In genomic region chr12:113469893-113470743, GRCh38 we compare ENCODE assay signal across 18 cellular contexts. TPM values are rescaled to one million over a fixed set of nuclear protein-coding genes. Genes with fewer than 3 reads are reported as not detected.
DNase-seq lines count a peak whose midpoint lies in the region; ATAC-seq and TF ChIP-seq lines count a peak whose summit lies in the region.
"Had no signal": no experiment of that assay in that cellular context is flagged by ENCODE, and none has a peak within 500 bp of the region (broad histone marks: within the 10 kb centered on the region; RNA-seq: fewer than 3 reads in every experiment).

No MANE protein-coding gene starts in this region.

- H4K20me1 ChIP-seq in GM23338 (replicated peaks; ENCODE audit: insufficient read depth) = peaks cover 19% of the 10 kb centered on the region; the same call in 1 of the 2 replicates

- H3F3A ChIP-seq in GM23338 (replicated peaks; ENCODE audit: low read depth) = peaks cover 42% of the 10 kb centered on the region

- no peaks in the 10 kb centered on the region; the same call in 1 of the 2 replicates for H3K36me3 ChIP-seq in GM23338 (ENCODE audit: insufficient read depth)
- no peaks in the 10 kb centered on the region for H3K36me3 ChIP-seq in ectodermal cell (ENCODE audit: control insufficient read depth, insufficient read depth, low read length)
- H3K36me3 ChIP-seq in upper lobe of right lung = no peaks in the 10 kb centered on the region
- no peaks in the 10 kb centered on the region for H3K36me3 ChIP-seq in tibial nerve

- peaks cover 3% of the 10 kb centered on the region; the same call in 1 of the 3 replicates for H3K9me3 Mint-ChIP-seq in GM23338

- H3K9me3 ChIP-seq in ectodermal cell (ENCODE audit: control insufficient read depth, low read length) (no peaks in the 10 kb centered on the region), upper lobe of right lung (no peaks in the 10 kb centered on the region), tibial nerve (no peaks in the 10 kb centered on the region)

- no peaks in the 10 kb centered on the region for H3K9me2 ChIP-seq in GM23338 (ENCODE audit: insufficient read depth)

- intact Hi-C loops in upper lobe of right lung (cut with DNase I) = loop anchor here (10.0 kb wide), 1 partner anchor 445 kb away; no protein-coding TSS in a partner anchor

- peaks cover 98% of the 10 kb centered on the region for H3K27me3 Mint-ChIP-seq in GM23338 (ENCODE audit: insufficient read depth, low read depth, poor library complexity)

- peak; percentile 25 for DNase-seq in GM10248 (ENCODE audit: extremely low spot score)
- no peak for DNase-seq in GM23338 (ENCODE audit: low spot score)
- peak; percentile 13 for DNase-seq in kidney tubule cell (ENCODE audit: low spot score)
- DNase-seq in epidermal melanocyte (ENCODE audit: insufficient read length, low spot score) = no peak
- no peak for DNase-seq in upper lobe of right lung
- DNase-seq in tibial nerve (ENCODE audit: low spot score in 2 of 2) = no peak
- DNase-seq: ACHN, AML-193, COR-L47, DMS153, GM23248, NCI-H1048, NCI-H146, NCI-H2081 had no signal

- no peak for TF ChIP-seq CTCF in GM10248 (IDR thresholded peaks at IDR 0.05; ENCODE audit: control extremely low read depth, extremely low read depth, low read depth, missing control alignments)
- no peak for TF ChIP-seq CTCF in GM23338 (conservative IDR thresholded peaks at IDR 0.05; ENCODE audit: low read depth in 2 of 2)
- no peak for TF ChIP-seq CTCF in upper lobe of right lung (IDR thresholded peaks at IDR 0.05)
- no peak for TF ChIP-seq CTCF in tibial nerve (IDR thresholded peaks at IDR 0.05)

- peak overlapping the region; percentile 85 for H3K4me2 ChIP-seq in GM23338

- H3K4me1 Mint-ChIP-seq in GM23338 = peaks cover 54% of the 10 kb centered on the region

- H3K27me3 ChIP-seq in GM23338 (ENCODE audit: insufficient read depth) = peaks cover 100% of the 10 kb centered on the region
- peaks cover 100% of the 10 kb centered on the region for H3K27me3 ChIP-seq in ectodermal cell (ENCODE audit: control insufficient read depth, insufficient read depth, low read length, poor library complexity, severe bottlenecking)
- H3K27me3 ChIP-seq in upper lobe of right lung = peaks cover 100% of the 10 kb centered on the region
- H3K27me3 ChIP-seq in tibial nerve = peaks cover 0 to 100% of the 10 kb centered on the region in 2 donors

- no peak overlapping the region for H2AFZ ChIP-seq in GM23338
- H2AFZ ChIP-seq: GM23248 had no signal

- H3K79me2 ChIP-seq in GM23338 (replicated peaks; ENCODE audit: insufficient read depth) = no peaks in the 10 kb centered on the region

- no peak overlapping the region for H3K27ac ChIP-seq in GM23338 (ENCODE audit: low read depth)
- no peak overlapping the region for H3K27ac ChIP-seq in ectodermal cell (ENCODE audit: insufficient read depth, low read depth, low read length, poor library complexity, severe bottlenecking)
- H3K27ac ChIP-seq in upper lobe of right lung = no peak overlapping the region
- H3K27ac ChIP-seq in tibial nerve = no peak overlapping the region
- H3K27ac ChIP-seq: GM23248 had no signal

- H3K36me3 Mint-ChIP-seq in GM23338 (ENCODE audit: low read depth) = no peaks in the 10 kb centered on the region; the same call in 2 of the 3 replicates

- no peak overlapping the region for H3K4me3 Mint-ChIP-seq in GM23338

- H3K4me3 ChIP-seq in GM23338 = peak overlapping the region; percentile 58; the same call in 1 of the 2 replicates
- H3K4me3 ChIP-seq in ectodermal cell (ENCODE audit: insufficient read depth, low read depth, low read length) = peak overlapping the region; percentile 84
- no peak overlapping the region for H3K4me3 ChIP-seq in upper lobe of right lung
- H3K4me3 ChIP-seq in tibial nerve = no peak overlapping the region
- H3K4me3 ChIP-seq: GM23248 had no signal

- POLR2A ChIA-PET in GM10248 (lab: Yijun Ruan, JAX) = no interaction called here

- ATAC-seq in GM23338 = no peak
- ATAC-seq in GM21529 (IDR thresholded peaks at IDR 0.05; ENCODE audit: unreplicated experiment) = no peak
- no peak for ATAC-seq in upper lobe of right lung

- no peak overlapping the region for H3K27ac Mint-ChIP-seq in GM23338
- H3K27ac Mint-ChIP-seq: CD14-positive monocyte had no signal

- H3K4me1 ChIP-seq in GM23338 (ENCODE audit: insufficient read depth) = peaks cover 57% of the 10 kb centered on the region
- peaks cover 75% of the 10 kb centered on the region for H3K4me1 ChIP-seq in ectodermal cell (ENCODE audit: control insufficient read depth, insufficient read depth, low read length)
- H3K4me1 ChIP-seq in upper lobe of right lung = peaks cover 4% of the 10 kb centered on the region
- peaks cover 0 to 64% (median 12%) of the 10 kb centered on the region in 4 donors for H3K4me1 ChIP-seq in tibial nerve

- no peak for TF ChIP-seq POLR2A in tibial nerve (IDR thresholded peaks at IDR 0.05)

- TF ChIP-seq EP300 in tibial nerve (IDR thresholded peaks at IDR 0.05) = no peak

- CTCF ChIA-PET in GM10248 (lab: Yijun Ruan, JAX) = interaction anchor here (1.0 to 1.1 kb wide), 2 partner anchors 9 to 18 kb away, joined by 3 read pairs; no protein-coding TSS in a partner anchor

- 3 to 7% methylated on average over 20 to 21 of the region's 21 CpGs for WGBS in ectodermal cell, 2 experiments
- 5% methylated on average over 20 to 21 of the region's 21 CpGs for WGBS in tibial nerve, 2 donors

TF ChIP-seq in GM23338, 12 proteins besides CTCF, POLR2A, EP300 and RAD21 (continues in another document):
- peak; percentile 3 for TF ChIP-seq EZH2phosphoT487 (IDR thresholded peaks at IDR 0.05; ENCODE audit: unreplicated experiment)
- no peak for TF ChIP-seq STAT1 (IDR thresholded peaks at IDR 0.05; ENCODE audit: unreplicated experiment)
- no peak for TF ChIP-seq JUNB (IDR thresholded peaks at IDR 0.05; ENCODE audit: unreplicated experiment)
- TF ChIP-seq EZH2 (IDR thresholded peaks at IDR 0.05; ENCODE audit: low read depth, unreplicated experiment) = peak; percentile 87
- TF ChIP-seq REST (IDR thresholded peaks at IDR 0.05; ENCODE audit: unreplicated experiment) = no peak
- no peak for TF ChIP-seq NANOG (IDR thresholded peaks at IDR 0.05; ENCODE audit: borderline replicate concordance)
- TF ChIP-seq ZNF114 (CRISPR knock-in tag; IDR thresholded peaks at IDR 0.05) = no peak

RNA-seq across cellular contexts. Expression of gene LHX5, which starts 1.6 kb away (rescaled TPM):
- not detected in 2 replicates for total RNA-seq in GM23338 (2014; rRNA removed; shearing (Covaris generic))
- 0.16 and 0.18 TPM in 2 replicates for polyA plus RNA-seq in GM23338 (2016; fragmentation: Nextera tagmentation; extraction: Ambion mirVana)
- polyA plus RNA-seq in ectodermal cell (2013, experiment 1 of 4) = 36.3 TPM
- 55.7 TPM for polyA plus RNA-seq in ectodermal cell (2013, experiment 2 of 4)
- 39.0 TPM for polyA plus RNA-seq in ectodermal cell (2013, experiment 3 of 4)
- 43.8 TPM for polyA plus RNA-seq in ectodermal cell (2013, experiment 4 of 4)
- total RNA-seq in upper lobe of right lung = not detected
- not detected for total RNA-seq in tibial nerve
- total RNA-seq: GM23248, MCF 10A had no signal
- polyA plus RNA-seq: CD14-positive monocyte, GM23248 had no signal

RNA-seq across cellular contexts. Expression of gene SDSL, which starts 47.9 kb away (rescaled TPM):
- total RNA-seq in GM23338 (2014; rRNA removed; shearing (Covaris generic)) = not detected in 2 replicates
- polyA plus RNA-seq in GM23338 (2016; fragmentation: Nextera tagmentation; extraction: Ambion mirVana) = 0.45 TPM in 1 of 2 replicates, not detected in the other
- 3.7 TPM for polyA plus RNA-seq in ectodermal cell (2013, experiment 1 of 4)
- 3.1 TPM for polyA plus RNA-seq in ectodermal cell (2013, experiment 2 of 4)
- polyA plus RNA-seq in ectodermal cell (2013, experiment 3 of 4) = 4.5 TPM
- 4.2 TPM for polyA plus RNA-seq in ectodermal cell (2013, experiment 4 of 4)
- total RNA-seq in upper lobe of right lung (10.7 TPM), tibial nerve (1 to 10 TPM; 1.9 to 3.0 (median 2.3) TPM)

Comparison
In these comparisons a context has a peak if more than half of its experiments do, and no peak if none do; other contexts are left out.
1. DNase-seq: peak in GM10248 (single experiment) and kidney tubule cell (single experiment); none in GM23338 (single experiment), epidermal melanocyte (single experiment), upper lobe of right lung (single experiment) and tibial nerve (0 of 2).
2. H3K4me3 ChIP-seq: peak in GM23338 (single experiment) and ectodermal cell (single experiment); none in upper lobe of right lung (single experiment) and tibial nerve (0 of 4).